In genomic region chr7:142745783-142746182, GRCh38 we compare ENCODE assay signal across 17 cellular contexts. TPM values are rescaled to one million over a fixed set of nuclear protein-coding genes. Genes with fewer than 3 reads are reported as not detected.
DNase-seq lines count a peak whose midpoint lies in the region; ATAC-seq, FAIRE-seq and TF ChIP-seq lines count a peak whose summit lies in the region.
"Had no signal": no experiment of that assay in that cellular context is flagged by ENCODE, and none has a peak within 500 bp of the region (broad histone marks: within the 10 kb centered on the region; RNA-seq: fewer than 3 reads in every experiment).

No MANE protein-coding gene starts in this region.

- FAIRE-seq in pancreas (lab: Jason Lieb, UNC), result no peak
- FAIRE-seq: GM12892, H1 had no signal

- no peaks in the 10 kb centered on the region for H3K79me2 ChIP-seq in PC-9 (ENCODE audit: low read depth)

- peaks cover 21 to 35% (median 22%) of the 10 kb centered on the region in 3 donors for H3K4me1 ChIP-seq in pancreas
- H3K4me1 ChIP-seq in PC-9 (replicated peaks; ENCODE audit: insufficient read depth), result peaks cover 19% of the 10 kb centered on the region
- H3K4me1 ChIP-seq: HAP-1 had no signal

- no peaks in the 10 kb centered on the region for H4K20me1 ChIP-seq in PC-9 (ENCODE audit: insufficient read depth)

- TF ChIP-seq CTCF in WERI-Rb-1 (IDR thresholded peaks at IDR 0.05; ENCODE audit: low read depth, low read length) (no peak), pancreas (IDR thresholded peaks at IDR 0.05) (no peak), PC-9 (conservative IDR thresholded peaks at IDR 0.05) (no peak)

- H2AFZ ChIP-seq in PC-9, result no peak overlapping the region

- H3K27ac ChIP-seq in WERI-Rb-1, result no peak overlapping the region
- peak overlapping the region; percentile 16 to 56 (median 36) for H3K27ac ChIP-seq in pancreas
- H3K27ac ChIP-seq in PC-9, result no peak overlapping the region

- POLR2A ChIA-PET in PC-9 (lab: Charles Lee; ENCODE audit: unreplicated experiment), result no interaction called here

- no peaks in the 10 kb centered on the region for H3K9me3 ChIP-seq in WERI-Rb-1 (ENCODE audit: severe bottlenecking)
- H3K9me3 ChIP-seq in pancreas, result no peaks in the 10 kb centered on the region
- no peaks in the 10 kb centered on the region for H3K9me3 ChIP-seq in PC-9 (ENCODE audit: insufficient read depth, low read depth)
- H3K9me3 ChIP-seq: Caco-2, HAP-1 had no signal

- no peaks in the 10 kb centered on the region for H3F3A ChIP-seq in PC-9 (ENCODE audit: insufficient read depth, low read depth)

- H3K36me3 ChIP-seq in WERI-Rb-1, result no peaks in the 10 kb centered on the region
- peaks cover 0 to 12% (median 0%) of the 10 kb centered on the region in 3 donors for H3K36me3 ChIP-seq in pancreas
- no peaks in the 10 kb centered on the region for H3K36me3 ChIP-seq in PC-9 (ENCODE audit: low read depth)
- H3K36me3 ChIP-seq: HAP-1 had no signal

- DNase-seq in MV-4-11 (lab: John Stamatoyannopoulos, UW), result peak; percentile 23
- DNase-seq in WERI-Rb-1, result peak; percentile 30
- no peak for DNase-seq in pancreas
- no peak for DNase-seq in PC-9
- DNase-seq in A172 (ENCODE audit: low spot score), result no peak
- DNase-seq: Caco-2; CD8-positive, alpha-beta memory T cell; DND-41; GDM1 had no signal

- no peak overlapping the region for H3K4me3 ChIP-seq in WERI-Rb-1 (ENCODE audit: low read depth, low read length)
- H3K4me3 ChIP-seq in pancreas, result no peak overlapping the region
- no peak overlapping the region for H3K4me3 ChIP-seq in PC-9
- H3K4me3 ChIP-seq: HAP-1 had no signal

- intact Hi-C loops in pancreas (cut with DNase I) (no loop called here), PC-9 (cut with micrococcal nuclease; ENCODE audit: unreplicated experiment) (no loop called here)

- no peak overlapping the region for H3K4me2 ChIP-seq in PC-9

- H3K27me3 ChIP-seq in WERI-Rb-1 (ENCODE audit: insufficient read depth, low read depth, severe bottlenecking), result no peaks in the 10 kb centered on the region
- no peaks in the 10 kb centered on the region for H3K27me3 ChIP-seq in pancreas
- H3K27me3 ChIP-seq in PC-9 (ENCODE audit: insufficient read depth, low read depth), result no peaks in the 10 kb centered on the region

- no peaks in the 10 kb centered on the region for H3K9me2 ChIP-seq in PC-9 (ENCODE audit: insufficient read depth)

- BruUV-seq in PC-9 (replicated peaks; lab: Mats Ljungman, UMichigan), result no TSS peak

- CTCF ChIA-PET in PC-9 (lab: Charles Lee), result no interaction called here

- WGBS in pancreas, 2 donors, result 25 to 43% methylated on average over 5 of the region's 5 CpGs

- ATAC-seq in pancreas, result peak in 1 of 4 donors; percentile 6
- ATAC-seq in HG03565 (IDR thresholded peaks at IDR 0.05; ENCODE audit: unreplicated experiment), result no peak

RNA-seq across cellular contexts. Expression of gene PRSS1, which starts 3.5 kb away (rescaled TPM):
- total RNA-seq in pancreas (over 10,000 TPM; 23,499 to 66,172 (median 43,326) TPM), PC-9 (2021) (0.94 TPM in 1 of 2 replicates, not detected in the other)
- over 10,000 TPM; 22,582 to 45,101 TPM for polyA plus RNA-seq in pancreas
- total RNA-seq in A172 (2014; rRNA removed; shearing (Covaris generic)), result not detected in 2 replicates
- total RNA-seq: A673; CD8-positive, alpha-beta memory T cell; H1; IMR-90 had no signal
- polyA plus RNA-seq: BJ; CD14-positive monocyte; CD8-positive, alpha-beta memory T cell; IMR-90 had no signal

RNA-seq across cellular contexts. Expression of gene PRSS2, which starts 25.0 kb away (rescaled TPM):
- over 10,000 TPM; 42,431 to 136,252 (median 67,286) TPM for total RNA-seq in pancreas
- polyA plus RNA-seq in pancreas, result over 10,000 TPM; 25,162 to 43,147 TPM
- not detected in 2 replicates for total RNA-seq in PC-9 (2021)
- not detected in 2 replicates for total RNA-seq in A172 (2014; rRNA removed; shearing (Covaris generic))
- total RNA-seq: A673; CD8-positive, alpha-beta memory T cell; H1; IMR-90 had no signal
- polyA plus RNA-seq: BJ; CD14-positive monocyte; CD8-positive, alpha-beta memory T cell; H1; IMR-90 had no signal

Comparison
In these comparisons a context has a peak if more than half of its experiments do, and no peak if none do; other contexts are left out.
1. DNase-seq: peak in MV-4-11 (single experiment) and WERI-Rb-1 (single experiment); none in pancreas (0 of 6), PC-9 (0 of 2) and A172 (single experiment).
2. H3K27ac ChIP-seq: peak in pancreas (4 of 4); none in WERI-Rb-1 (single experiment) and PC-9 (single experiment).
3. RNA of gene PRSS1, which starts 3.5 kb away (total RNA-seq): 23,499 to 66,172 TPM in pancreas; 0.94 TPM in PC-9 and not detected in A172; every median in the first group is over 1,000 times any median in the second.
4. RNA of gene PRSS2, which starts 25.0 kb away (total RNA-seq): 42,431 to 136,252 TPM in pancreas; not detected in PC-9 and not detected in A172; every median in the first group is over 1,000 times any median in the second.